Comparison of ENCODE assay signal across 8 cellular contexts in the genomic region with DNA sequence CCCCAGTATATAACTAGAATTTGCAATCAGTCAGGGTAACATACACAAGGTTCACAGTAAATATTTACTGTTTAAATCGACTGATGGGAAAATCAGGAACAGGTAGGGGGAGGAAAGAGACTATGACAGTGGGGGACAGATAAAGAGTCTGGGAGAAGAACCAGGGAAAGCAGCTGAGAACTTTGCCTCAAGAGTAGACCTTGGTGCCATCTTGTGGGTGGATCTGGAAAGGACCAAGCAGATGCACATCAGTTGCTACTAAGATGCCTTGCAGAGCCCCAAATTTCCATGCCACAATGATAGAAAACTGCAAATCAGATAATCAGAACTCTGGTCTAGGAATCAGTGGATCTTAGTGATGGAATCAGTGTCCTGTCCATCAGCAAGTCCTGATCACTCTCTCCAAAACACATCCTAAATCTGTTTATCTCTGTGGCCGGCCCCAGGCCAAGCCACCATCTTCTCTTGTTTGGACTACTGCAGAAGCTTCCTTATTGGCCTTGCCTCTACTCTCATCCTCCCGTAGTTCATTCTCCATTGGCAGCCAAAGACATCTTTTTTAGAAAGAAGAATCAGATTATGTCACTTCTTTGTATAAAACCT.
DNase-seq lines count a peak whose midpoint lies in the region; TF ChIP-seq lines count a peak whose summit lies in the region.

No MANE protein-coding gene starts in this region.

- in situ Hi-C loops in astrocyte of the cerebellum (cut with HindIII; ENCODE audit: low sequenced_read_pairs), result loop anchor here (10.0 kb wide), 1 partner anchor 380 kb away; no protein-coding TSS in a partner anchor

- H3K4me3 ChIP-seq in HFF-Myc (replicated peaks; ENCODE audit: low read depth, low read length) (no peak overlapping the region), astrocyte of the cerebellum (ENCODE audit: low read depth, low read length) (no peak overlapping the region)

- DNase-seq in DMS 273 (lab: John Stamatoyannopoulos, UW; ENCODE audit: unreplicated experiment), result peak; percentile 60
- DNase-seq in DMS 273 treated with DMSO at 0.1 percent for 48 hours (lab: John Stamatoyannopoulos, UW), result no peak
- DNase-seq in HFF-Myc (ENCODE audit: extremely low read depth, low read depth), result peak; percentile 43
- DNase-seq in RPMI8226, result peak; percentile 58
- DNase-seq in astrocyte of the cerebellum (ENCODE audit: low read depth), result peak; percentile 60
- peak; percentile 38 for DNase-seq in iPS DF 4.7 (ENCODE audit: extremely low read depth, low spot score)
- peak in 2 of 3 donors; percentile 23 to 27 for DNase-seq in stimulated activated CD4-positive, alpha-beta T cell treated with anti-CD3 and anti-CD28 coated beads, Interleukin-12 subunit alpha, Interleukin-12 subunit beta, amount 100 ng/mL, for 48 hours (ENCODE audit: low read depth in 2 of 3, low spot score in 1 of 3)
- DNase-seq in NCI-H128 (lab: John Stamatoyannopoulos, UW; ENCODE audit: unreplicated experiment), result no peak

- TF ChIP-seq CTCF in HFF-Myc (IDR thresholded peaks at IDR 0.05; ENCODE audit: low read depth, low read length, missing control alignments), result peak; percentile 71
- TF ChIP-seq CTCF in astrocyte of the cerebellum (IDR thresholded peaks at IDR 0.05; ENCODE audit: low read depth, low read length, missing control alignments), result peak; percentile 80

Comparison
In these comparisons a context has a peak if more than half of its experiments do, and no peak if none do; other contexts are left out.
1. DNase-seq: peak in DMS 273 (single experiment), HFF-Myc (single experiment), RPMI8226 (single experiment), astrocyte of the cerebellum (single experiment), iPS DF 4.7 (single experiment) and stimulated activated CD4-positive, alpha-beta T cell treated with anti-CD3 and anti-CD28 coated beads, Interleukin-12 subunit alpha, Interleukin-12 subunit beta, amount 100 ng/mL, for 48 hours (2 of 3); none in DMS 273 treated with DMSO at 0.1 percent for 48 hours (single experiment) and NCI-H128 (single experiment).